In genomic region chr17:63946440-63947363, GRCh38 we compare ENCODE assay signal across 8 cellular contexts. TPM values are rescaled to one million over a fixed set of nuclear protein-coding genes. Genes with fewer than 3 reads are reported as not detected.
A peak's percentile ranks its signal among the peaks of the same experiment; 100 is the strongest.
DNase-seq lines count a peak whose midpoint lies in the region; ATAC-seq lines count a peak whose summit lies in the region.

No MANE protein-coding gene starts in this region.

- H3K27me3 ChIP-seq in SJCRH30: no peaks in the 10 kb centered on the region

- no peaks in the 10 kb centered on the region; the same call in 1 of the 2 replicates for H3K36me3 ChIP-seq in SJCRH30

- ATAC-seq in GM18498 (IDR thresholded peaks at IDR 0.05; ENCODE audit: unreplicated experiment) (peak; percentile 62), HG03439 (IDR thresholded peaks at IDR 0.05; ENCODE audit: unreplicated experiment) (peak; percentile 71), HG03469 (IDR thresholded peaks at IDR 0.05; ENCODE audit: unreplicated experiment) (no peak)

- no peaks in the 10 kb centered on the region for H3K4me1 ChIP-seq in SJCRH30

- no peak overlapping the region for H3K27ac Mint-ChIP-seq in activated naive CD4-positive, alpha-beta T cell treated with anti-CD3 and anti-CD28 coated beads for 36 hours

- H3K9me3 ChIP-seq in SJCRH30 (replicated peaks): no peaks in the 10 kb centered on the region

- H3K9me3 Mint-ChIP-seq in activated naive CD4-positive, alpha-beta T cell treated with anti-CD3 and anti-CD28 coated beads for 36 hours: no peaks in the 10 kb centered on the region

- no peaks in the 10 kb centered on the region for H3K36me3 Mint-ChIP-seq in activated naive CD4-positive, alpha-beta T cell treated with anti-CD3 and anti-CD28 coated beads for 36 hours (ENCODE audit: low read depth)

- DNase-seq in ACHN: peak; percentile 49
- peak; percentile 39 to 67 for DNase-seq in SJCRH30
- DNase-seq in activated naive CD4-positive, alpha-beta T cell treated with anti-CD3 and anti-CD28 coated beads for 36 hours: peak; percentile 74
- DNase-seq in head of caudate nucleus: peak in 40 of 42 donors; percentile 7 to 73 (median 38)
- peak; percentile 49 for DNase-seq in retina

- H3K4me1 Mint-ChIP-seq in activated naive CD4-positive, alpha-beta T cell treated with anti-CD3 and anti-CD28 coated beads for 36 hours (ENCODE audit: low read depth): peaks cover 8% of the 10 kb centered on the region

- H3K27ac ChIP-seq in SJCRH30: no peak overlapping the region

- H3K27me3 Mint-ChIP-seq in activated naive CD4-positive, alpha-beta T cell treated with anti-CD3 and anti-CD28 coated beads for 36 hours (ENCODE audit: low read depth): no peaks in the 10 kb centered on the region

- intact Hi-C loops in activated naive CD4-positive, alpha-beta T cell treated with anti-CD3 and anti-CD28 coated beads for 36 hours (cut with micrococcal nuclease): loop anchor here (1.0 to 5.0 kb wide), 4 partner anchors 14 to 79 kb away; partner anchors contain the start of gene CD79B
- intact Hi-C loops in head of caudate nucleus (cut with DNase I): no loop called here

- in situ Hi-C loops in ACHN (cut with HindIII; ENCODE audit: low pct_ligation_motif_present, low pct_unique_long_range_greater_than_20kb, low sequenced_read_pairs): no loop called here

- H3K4me3 Mint-ChIP-seq in activated naive CD4-positive, alpha-beta T cell treated with anti-CD3 and anti-CD28 coated beads for 36 hours: peak overlapping the region; percentile 28

- H3K4me3 ChIP-seq in SJCRH30: no peak overlapping the region

- CTCF ChIA-PET in activated naive CD4-positive, alpha-beta T cell treated with anti-CD3 and anti-CD28 coated beads for 36 hours (lab: Charles Lee): interaction anchor here (0.5 to 3.0 kb wide), 46 partner anchors 8 to 272 kb away, joined by 3 to 76 read pairs (median 4); partner anchors contain the start of genes CD79B, CSHL1, GH1 and ICAM2

RNA-seq across cellular contexts. Expression of gene CD79B, which starts 14.6 kb away (rescaled TPM):
- 0.48 and 1.2 TPM in 2 replicates for total RNA-seq in SJCRH30 (2014; rRNA removed; shearing (Covaris generic))
- 10 to 100 TPM; 24.2 to 24.3 TPM for total RNA-seq in activated naive CD4-positive, alpha-beta T cell treated with anti-CD3 and anti-CD28 coated beads for 36 hours

RNA-seq across cellular contexts. Expression of gene SCN4A, which starts 26.0 kb away (rescaled TPM):
- 12.4 and 14.3 TPM in 2 replicates for total RNA-seq in SJCRH30 (2014; rRNA removed; shearing (Covaris generic))
- under 1 TPM; 0.10 to 0.47 TPM for total RNA-seq in activated naive CD4-positive, alpha-beta T cell treated with anti-CD3 and anti-CD28 coated beads for 36 hours

RNA-seq across cellular contexts. Expression of gene GH1, which starts 28.1 kb away (rescaled TPM):
- not detected in 2 replicates for total RNA-seq in SJCRH30 (2014; rRNA removed; shearing (Covaris generic))
- not detected for total RNA-seq in activated naive CD4-positive, alpha-beta T cell treated with anti-CD3 and anti-CD28 coated beads for 36 hours

RNA-seq across cellular contexts. Expression of gene CSHL1, which starts 35.6 kb away (rescaled TPM):
- not detected in 2 replicates for total RNA-seq in SJCRH30 (2014; rRNA removed; shearing (Covaris generic))
- not detected for total RNA-seq in activated naive CD4-positive, alpha-beta T cell treated with anti-CD3 and anti-CD28 coated beads for 36 hours

RNA-seq across cellular contexts. Expression of gene CSH1, which starts 50.3 kb away (rescaled TPM):
- not detected in 2 replicates for total RNA-seq in SJCRH30 (2014; rRNA removed; shearing (Covaris generic))
- not detected for total RNA-seq in activated naive CD4-positive, alpha-beta T cell treated with anti-CD3 and anti-CD28 coated beads for 36 hours

Comparison
In these comparisons a context has a peak if more than half of its experiments do, and no peak if none do; other contexts are left out.
1. RNA of gene CD79B, which starts 14.6 kb away (total RNA-seq): 24.2 to 24.3 TPM in activated naive CD4-positive, alpha-beta T cell treated with anti-CD3 and anti-CD28 coated beads for 36 hours; 0.48 to 1.2 TPM in SJCRH30; every median in the first group is over 10 times any median in the second.
2. Peak in every context shown above with its lines, with median percentiles within 50 percentile points of each other: DNase-seq.